ENCODE assay signal across 9 cellular contexts in the genomic region with DNA sequence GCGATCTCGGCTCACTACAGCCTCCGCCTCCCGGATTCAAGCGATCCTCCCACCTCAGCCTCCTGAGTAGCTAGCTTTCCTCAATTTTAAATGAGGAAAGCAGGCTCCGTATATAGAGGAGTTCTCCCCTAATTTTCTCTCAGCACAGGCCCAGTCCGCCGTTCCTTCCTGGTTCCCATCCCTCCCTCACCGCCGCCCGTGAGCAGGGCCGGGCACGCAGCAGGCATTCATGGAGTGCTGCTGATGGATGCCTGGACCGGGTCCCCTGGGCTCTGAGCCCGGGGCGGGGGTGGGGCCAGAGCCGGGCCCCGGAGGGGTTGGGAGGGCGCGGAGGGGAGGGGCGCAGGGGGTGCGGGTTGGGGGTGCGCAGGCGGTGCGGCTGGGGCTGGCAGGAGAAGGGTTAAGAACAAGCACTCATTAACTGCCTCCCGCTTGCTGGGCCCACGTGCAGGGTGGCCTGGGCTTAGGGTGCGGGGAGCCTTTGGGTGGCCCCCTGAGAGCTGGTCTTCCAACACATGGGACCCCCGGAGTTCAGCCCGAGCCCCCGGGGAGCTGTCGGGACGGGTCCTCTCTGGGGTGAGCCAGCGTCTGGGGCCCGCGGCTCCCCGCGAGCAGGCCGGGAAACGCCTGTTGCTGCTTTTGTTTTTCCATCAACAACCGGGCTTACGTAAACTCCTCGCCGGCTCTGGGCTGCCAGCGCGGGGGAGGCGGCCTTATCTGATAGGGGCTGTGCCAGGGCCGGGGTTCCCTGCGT. TPM values are rescaled to one million over a fixed set of nuclear protein-coding genes. Genes with fewer than 3 reads are reported as not detected.
A peak's percentile ranks its signal among the peaks of the same experiment; 100 is the strongest.
DNase-seq lines count a peak whose midpoint lies in the region; ATAC-seq, FAIRE-seq and TF ChIP-seq lines count a peak whose summit lies in the region.
"Had no signal": no experiment of that assay in that cellular context is flagged by ENCODE, and none has a peak within 500 bp of the region (broad histone marks: within the 10 kb centered on the region; RNA-seq: fewer than 3 reads in every experiment).

No MANE protein-coding gene starts in this region.

- H3K27me3 Mint-ChIP-seq in activated naive CD4-positive, alpha-beta T cell treated with anti-CD3 and anti-CD28 coated beads for 36 hours (ENCODE audit: low read depth) = peaks cover 61% of the 10 kb centered on the region
- H3K27me3 Mint-ChIP-seq in activated naive CD4-positive, alpha-beta T cell treated with anti-CD3 and anti-CD28 coated beads, Interleukin-2, amount 10 ng/mL, durations not matched to agents 7 days and 5 days = peaks cover 70% of the 10 kb centered on the region

- H3K4me2 ChIP-seq in mammary epithelial cell (ENCODE audit: insufficient read depth, low read depth, low read length) = peak overlapping the region; percentile 73

- H3K27ac ChIP-seq in mammary epithelial cell (ENCODE audit: insufficient read depth, low read depth, low read length) (no peak overlapping the region), left lung (no peak overlapping the region), uterus (peak overlapping the region in 1 of 2 donors; percentile 16)

- H3K4me1 Mint-ChIP-seq in activated naive CD4-positive, alpha-beta T cell treated with anti-CD3 and anti-CD28 coated beads for 36 hours (ENCODE audit: low read depth) = peaks cover 8% of the 10 kb centered on the region
- H3K4me1 Mint-ChIP-seq in activated naive CD4-positive, alpha-beta T cell treated with anti-CD3 and anti-CD28 coated beads, Interleukin-2, amount 10 ng/mL, durations not matched to agents 7 days and 5 days = peaks cover 5% of the 10 kb centered on the region

- H3K36me3 ChIP-seq in mammary epithelial cell (ENCODE audit: insufficient read depth, low read length) (no peaks in the 10 kb centered on the region), left lung (no peaks in the 10 kb centered on the region), uterus (no peaks in the 10 kb centered on the region)

- TF ChIP-seq POLR2A in uterus (IDR thresholded peaks at IDR 0.05) = no peak

- H3K4me3 Mint-ChIP-seq in activated naive CD4-positive, alpha-beta T cell treated with anti-CD3 and anti-CD28 coated beads for 36 hours = no peak overlapping the region
- H3K4me3 Mint-ChIP-seq in activated naive CD4-positive, alpha-beta T cell treated with anti-CD3 and anti-CD28 coated beads, Interleukin-2, amount 10 ng/mL, durations not matched to agents 7 days and 5 days = no peak overlapping the region

- H3K9me3 ChIP-seq in mammary epithelial cell (replicated peaks; ENCODE audit: insufficient read depth, low read length) (no peaks in the 10 kb centered on the region), left lung (no peaks in the 10 kb centered on the region), uterus (no peaks in the 10 kb centered on the region)

- BruUV-seq in mammary epithelial cell (replicated peaks; lab: Mats Ljungman, UMichigan) = no TSS peak

- no peak for FAIRE-seq in urothelium cell line (lab: Jason Lieb, UNC)

- intact Hi-C loops in activated naive CD4-positive, alpha-beta T cell treated with anti-CD3 and anti-CD28 coated beads for 36 hours (cut with micrococcal nuclease) = no loop called here
- intact Hi-C loops in mammary epithelial cell (cut with micrococcal nuclease) (no loop called here), left lung (cut with DNase I) (loop anchor here in 1 of 2 donors (10.0 kb wide), 1 partner anchor 500 kb away; no protein-coding TSS in a partner anchor), uterus (cut with DNase I; ENCODE audit: low total_unique reads) (no loop called here)

- in situ Hi-C loops in mammary epithelial cell (cut with MboI; ENCODE audit: low sequenced_read_pairs in 2 of 2) = loop anchor here (25.0 kb wide), 1 partner anchor 508 kb away; no protein-coding TSS in a partner anchor

- H3K36me3 Mint-ChIP-seq in activated naive CD4-positive, alpha-beta T cell treated with anti-CD3 and anti-CD28 coated beads for 36 hours (ENCODE audit: low read depth) = no peaks in the 10 kb centered on the region
- H3K36me3 Mint-ChIP-seq in activated naive CD4-positive, alpha-beta T cell treated with anti-CD3 and anti-CD28 coated beads, Interleukin-2, amount 10 ng/mL, durations not matched to agents 7 days and 5 days = no peaks in the 10 kb centered on the region

- H3K79me2 ChIP-seq in mammary epithelial cell (ENCODE audit: insufficient read depth, low read length) = no peaks in the 10 kb centered on the region

- H3K4me3 ChIP-seq in mammary epithelial cell (replicated peaks in 1 of 3; ENCODE audit: insufficient read depth in 1 of 3, low read depth in 2 of 3, low read length in 3 of 3) = peak overlapping the region in 1 of 3 experiments; percentile 27
- peak overlapping the region; percentile 2 to 25 for H3K4me3 ChIP-seq in left lung
- H3K4me3 ChIP-seq in uterus = peak overlapping the region; percentile 33 to 42

- ATAC-seq in left lung = peak; percentile 79
- ATAC-seq in GM18868 (IDR thresholded peaks at IDR 0.05; ENCODE audit: unreplicated experiment) = no peak

- CTCF ChIA-PET in activated naive CD4-positive, alpha-beta T cell treated with anti-CD3 and anti-CD28 coated beads for 36 hours (lab: Charles Lee) = no interaction called here
- CTCF ChIA-PET in activated naive CD4-positive, alpha-beta T cell treated with anti-CD3 and anti-CD28 coated beads, Interleukin-2, amount 10 ng/mL, durations not matched to agents 7 days and 5 days (lab: Charles Lee) = no interaction called here
- CTCF ChIA-PET in mammary epithelial cell (lab: Charles Lee; ENCODE audit: low non-redundant PET) = no interaction called here

- dilution Hi-C loops in mammary epithelial cell (cut with HindIII; ENCODE audit: low sequenced_read_pairs) = no loop called here

- WGBS in mammary epithelial cell (ENCODE audit: low coverage, missing lambda C conversion rate) = 39% methylated on average over 14 of the region's 49 CpGs

- H3K27ac Mint-ChIP-seq in activated naive CD4-positive, alpha-beta T cell treated with anti-CD3 and anti-CD28 coated beads for 36 hours = no peak overlapping the region
- H3K27ac Mint-ChIP-seq in activated naive CD4-positive, alpha-beta T cell treated with anti-CD3 and anti-CD28 coated beads, Interleukin-2, amount 10 ng/mL, durations not matched to agents 7 days and 5 days = no peak overlapping the region

- DNase-seq in activated naive CD4-positive, alpha-beta T cell treated with anti-CD3 and anti-CD28 coated beads for 36 hours = peak; percentile 25
- no peak for DNase-seq in activated naive CD4-positive, alpha-beta T cell treated with anti-CD3 and anti-CD28 coated beads, Interleukin-2, amount 10 ng/mL, durations not matched to agents 7 days and 5 days
- no peak for DNase-seq in mammary epithelial cell
- DNase-seq in left lung = peak in 1 of 2 donors; percentile 51
- DNase-seq in uterus = peak; percentile 47
- DNase-seq in urothelium cell line (ENCODE audit: low spot score) = no peak
- no peak for DNase-seq in NAMALWA (ENCODE audit: low spot score)
- DNase-seq: stimulated activated CD4-positive, alpha-beta T cell treated with anti-CD3 and anti-CD28 coated beads, Interleukin-4, amount 100 ng/mL, for 24 hours had no signal

- H3K27me3 ChIP-seq in mammary epithelial cell (ENCODE audit: insufficient read depth, low read length) = peaks cover 13% of the 10 kb centered on the region
- peaks cover 26 to 94% of the 10 kb centered on the region in 2 donors for H3K27me3 ChIP-seq in left lung
- H3K27me3 ChIP-seq in uterus = peaks cover 0 to 8% of the 10 kb centered on the region in 2 donors

- H3K9ac ChIP-seq in mammary epithelial cell (ENCODE audit: insufficient read depth, low read length) = no peak overlapping the region

- H2AFZ ChIP-seq in mammary epithelial cell (ENCODE audit: low read depth, low read length) = peak overlapping the region; percentile 32

- TF ChIP-seq CTCF in mammary epithelial cell (conservative IDR thresholded peaks at IDR 0.05 in 1 of 2, IDR thresholded peaks at IDR 0.05 in 1 of 2; ENCODE audit: extremely low read depth in 1 of 2, insufficient read depth in 1 of 2, low read depth in 1 of 2, low read length in 2 of 2) = no peak
- TF ChIP-seq CTCF in left lung (IDR thresholded peaks at IDR 0.05) = no peak
- no peak for TF ChIP-seq CTCF in uterus (IDR thresholded peaks at IDR 0.05)

- no peaks in the 10 kb centered on the region for H3K9me3 Mint-ChIP-seq in activated naive CD4-positive, alpha-beta T cell treated with anti-CD3 and anti-CD28 coated beads for 36 hours
- no peaks in the 10 kb centered on the region for H3K9me3 Mint-ChIP-seq in activated naive CD4-positive, alpha-beta T cell treated with anti-CD3 and anti-CD28 coated beads, Interleukin-2, amount 10 ng/mL, durations not matched to agents 7 days and 5 days

- H3K4me1 ChIP-seq in mammary epithelial cell (ENCODE audit: insufficient read depth, low read length) (peaks cover 7% of the 10 kb centered on the region), left lung (peaks cover 8 to 18% of the 10 kb centered on the region in 2 donors), uterus (peaks cover 0 to 16% of the 10 kb centered on the region in 2 donors)

- no peaks in the 10 kb centered on the region for H4K20me1 ChIP-seq in mammary epithelial cell (ENCODE audit: insufficient read depth, low read length)

RNA-seq across cellular contexts. Expression of a gene that starts 33.7 kb away (rescaled TPM):
- total RNA-seq in activated naive CD4-positive, alpha-beta T cell treated with anti-CD3 and anti-CD28 coated beads for 36 hours = not detected
- total RNA-seq in mammary epithelial cell = not detected
- 0.02 TPM for polyA plus RNA-seq in mammary epithelial cell
- polyA minus RNA-seq in mammary epithelial cell = not detected
- total RNA-seq in left lung = not detected
- under 1 TPM in 1 of 4 donors, not detected in 3; 0.14 TPM for total RNA-seq in uterus

Comparison
In these comparisons a context has a peak if more than half of its experiments do, and no peak if none do; other contexts are left out.
1. DNase-seq: peak in activated naive CD4-positive, alpha-beta T cell treated with anti-CD3 and anti-CD28 coated beads for 36 hours (single experiment) and uterus (2 of 2); none in activated naive CD4-positive, alpha-beta T cell treated with anti-CD3 and anti-CD28 coated beads, Interleukin-2, amount 10 ng/mL, durations not matched to agents 7 days and 5 days (single experiment), mammary epithelial cell (single experiment), urothelium cell line (single experiment) and NAMALWA (single experiment).